ENCODE assay signal across 10 cellular contexts in the genomic region with DNA sequence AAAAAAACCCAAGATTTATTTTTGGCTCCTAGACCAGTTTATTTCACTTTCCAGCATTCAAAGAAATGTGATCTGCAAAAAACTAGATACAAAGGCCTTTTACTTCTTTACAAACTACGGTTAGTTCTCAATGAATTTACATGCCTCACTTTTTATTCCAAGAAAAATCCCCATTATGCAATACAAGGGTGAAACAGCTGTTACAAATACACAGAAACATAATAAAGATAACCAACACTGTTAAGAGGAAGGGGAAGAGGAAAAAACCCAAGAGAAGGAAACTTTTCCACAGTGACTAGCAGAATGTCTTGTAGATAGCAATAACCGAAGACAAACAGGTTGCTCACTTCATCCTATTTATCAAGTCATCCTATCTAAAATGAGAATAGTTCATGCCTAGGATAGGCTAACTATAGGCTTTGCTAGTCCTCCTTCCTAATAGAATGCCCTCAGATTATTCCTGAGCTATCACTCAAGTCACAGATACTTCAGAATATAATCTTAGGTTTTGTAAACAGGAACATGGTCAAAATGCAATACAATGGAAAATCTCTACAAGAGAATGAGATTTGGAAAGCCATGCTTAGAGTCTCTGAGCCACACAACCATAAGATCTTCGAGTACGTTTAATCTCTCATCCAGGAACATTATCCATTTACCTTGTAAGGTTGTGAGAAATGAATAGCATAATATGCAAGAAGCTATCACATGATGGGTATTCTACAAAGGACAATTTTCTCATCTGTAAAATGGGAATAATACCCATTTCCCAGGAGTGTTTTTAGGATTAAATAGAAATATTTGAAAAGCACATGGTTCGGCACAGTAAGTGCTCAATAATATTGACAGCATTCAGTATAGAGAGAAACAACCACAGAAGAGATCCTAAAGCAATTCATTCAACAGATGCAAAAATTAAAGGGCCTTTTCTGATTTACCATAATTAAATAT. TPM values are rescaled to one million over a fixed set of nuclear protein-coding genes. Genes with fewer than 3 reads are reported as not detected.
A peak's percentile ranks its signal among the peaks of the same experiment; 100 is the strongest.
DNase-seq lines count a peak whose midpoint lies in the region; ATAC-seq, FAIRE-seq and TF ChIP-seq lines count a peak whose summit lies in the region.
"Had no signal": no experiment of that assay in that cellular context is flagged by ENCODE, and none has a peak within 500 bp of the region (broad histone marks: within the 10 kb centered on the region; RNA-seq: fewer than 3 reads in every experiment).

No MANE protein-coding gene starts in this region.

- no peak overlapping the region for H3K27ac ChIP-seq in A549
- H3K27ac ChIP-seq in mesenchymal stem cell (ENCODE audit: low read length, poor library complexity, severe bottlenecking), result no peak overlapping the region
- no peak overlapping the region for H3K27ac ChIP-seq in effector memory CD4-positive, alpha-beta T cell (ENCODE audit: insufficient read depth, low read length, poor library complexity, severe bottlenecking)

- CTCF ChIA-PET in A549 (lab: Yijun Ruan, JAX), result interaction anchor here (1.1 to 1.3 kb wide), 2 partner anchors 15 to 45 kb away, joined by 3 read pairs; partner anchors contain the start of gene SRSF10

- ATAC-seq in A549, result peak in 1 of 2 experiments; percentile 13; a peak in 2 of 6 replicates
- no peak for ATAC-seq in activated naive CD8-positive, alpha-beta T cell treated with anti-CD3 and anti-CD28 coated beads, Interleukin-2, amount 50 U/mL, for 24 hours
- ATAC-seq in HG02938 (IDR thresholded peaks at IDR 0.05; ENCODE audit: unreplicated experiment), result no peak
- ATAC-seq in HG02610 (IDR thresholded peaks at IDR 0.05; ENCODE audit: unreplicated experiment), result no peak

- H3K4me1 ChIP-seq in A549 (peaks cover 48% of the 10 kb centered on the region), mesenchymal stem cell (ENCODE audit: control insufficient read depth, insufficient read depth, low read depth, low read length) (no peaks in the 10 kb centered on the region)
- no peaks in the 10 kb centered on the region for H3K4me1 ChIP-seq in effector memory CD4-positive, alpha-beta T cell (ENCODE audit: control insufficient read depth, insufficient read depth, low read length, poor library complexity, severe bottlenecking)

- no peak for FAIRE-seq in A549 (lab: Jason Lieb, UNC)

- H4K8ac ChIP-seq in mesenchymal stem cell (ENCODE audit: low read length), result no peak overlapping the region

- no peak overlapping the region for H2BK12ac ChIP-seq in mesenchymal stem cell (ENCODE audit: low read length in 2 of 2)

- H3K4me1 Mint-ChIP-seq in IgD-negative memory B cell, result peaks cover 30 to 39% (median 37%) of the 10 kb centered on the region in 3 donors
- peaks cover 72% of the 10 kb centered on the region for H3K4me1 Mint-ChIP-seq in activated naive CD8-positive, alpha-beta T cell treated with anti-CD3 and anti-CD28 coated beads, Interleukin-2, amount 50 U/mL, for 24 hours

- no peak for TF ChIP-seq RAD21 in A549 (conservative IDR thresholded peaks at IDR 0.05 in 1 of 2, IDR thresholded peaks at IDR 0.05 in 1 of 2)

- H3K9me3 Mint-ChIP-seq in IgD-negative memory B cell, result no peaks in the 10 kb centered on the region
- H3K9me3 Mint-ChIP-seq in activated naive CD8-positive, alpha-beta T cell treated with anti-CD3 and anti-CD28 coated beads, Interleukin-2, amount 50 U/mL, for 24 hours, result no peaks in the 10 kb centered on the region

- H3K4me3 ChIP-seq in A549 (no peak overlapping the region), mesenchymal stem cell (ENCODE audit: insufficient read depth in 1 of 2, low read depth in 1 of 2, low read length in 2 of 2) (no peak overlapping the region)
- no peak overlapping the region for H3K4me3 ChIP-seq in effector memory CD4-positive, alpha-beta T cell (ENCODE audit: insufficient read depth, low read depth, low read length, poor library complexity, severe bottlenecking)

- WGBS in A549 (ENCODE audit: missing lambda C conversion rate), result 83% methylated on average over 5 of the region's 5 CpGs
- WGBS in mesenchymal stem cell, result 64% methylated on average over 1 of the region's 5 CpGs

- no peak overlapping the region for H3K18ac ChIP-seq in mesenchymal stem cell (ENCODE audit: low read depth in 1 of 2, low read length in 2 of 2)

- H3K14ac ChIP-seq in mesenchymal stem cell (ENCODE audit: low read length in 2 of 2), result no peak overlapping the region

- H3K4me3 Mint-ChIP-seq in IgD-negative memory B cell, result peak overlapping the region in 2 of 4 donors; percentile 36 to 65
- peak overlapping the region; percentile 12 for H3K4me3 Mint-ChIP-seq in activated naive CD8-positive, alpha-beta T cell treated with anti-CD3 and anti-CD28 coated beads, Interleukin-2, amount 50 U/mL, for 24 hours

- H4K91ac ChIP-seq in mesenchymal stem cell (ENCODE audit: low read length), result no peak overlapping the region

- no peak overlapping the region for H3K23ac ChIP-seq in mesenchymal stem cell (ENCODE audit: low read length in 2 of 2)

- H3K9me3 ChIP-seq in A549, result no peaks in the 10 kb centered on the region
- H3K9me3 ChIP-seq in mesenchymal stem cell (ENCODE audit: control insufficient read depth, low read length), result no peaks in the 10 kb centered on the region
- H3K9me3 ChIP-seq in effector memory CD4-positive, alpha-beta T cell (ENCODE audit: control insufficient read depth, low read length), result no peaks in the 10 kb centered on the region

- H3K4me2 ChIP-seq in A549 (peak overlapping the region; percentile 21; the same call in 2 of the 3 replicates), mesenchymal stem cell (ENCODE audit: low read length, poor library complexity, severe bottlenecking) (no peak overlapping the region)

- DNase-seq in A549 (ENCODE audit: low read depth in 1 of 2, low spot score in 1 of 2), result no peak
- no peak for DNase-seq in activated naive CD8-positive, alpha-beta T cell treated with anti-CD3 and anti-CD28 coated beads, Interleukin-2, amount 50 U/mL, for 24 hours
- DNase-seq in mesenchymal stem cell, result peak; percentile 80
- no peak for DNase-seq in effector memory CD4-positive, alpha-beta T cell
- no peak for DNase-seq in NCI-H1417 (lab: John Stamatoyannopoulos, UW)
- DNase-seq: DMS 273 treated with DMSO at 0.1 percent for 48 hours; stimulated activated CD4-positive, alpha-beta T cell treated with anti-CD3 and anti-CD28 coated beads, Interleukin-12 subunit alpha, Interleukin-12 subunit beta, amount 100 ng/mL, for 4 hours had no signal

- POLR2A ChIA-PET in A549 (lab: Yijun Ruan, JAX), result interaction anchor here (1.7 kb wide), 1 partner anchor 15 kb away, joined by 5 read pairs; the partner anchor contains the start of gene SRSF10

- no peak for TF ChIP-seq POLR2A in A549 (IDR thresholded peaks at IDR 0.05; ENCODE audit: low read length)

- H3K27ac Mint-ChIP-seq in IgD-negative memory B cell, result peak overlapping the region; percentile 9 to 87 (median 87)
- H3K27ac Mint-ChIP-seq in activated naive CD8-positive, alpha-beta T cell treated with anti-CD3 and anti-CD28 coated beads, Interleukin-2, amount 50 U/mL, for 24 hours, result peak overlapping the region; percentile 83

- no peak overlapping the region for H2BK120ac ChIP-seq in mesenchymal stem cell (ENCODE audit: low read depth, low read length)

- no peak overlapping the region for H2AK5ac ChIP-seq in mesenchymal stem cell (ENCODE audit: low read length, severe bottlenecking)

- H3K36me3 ChIP-seq in mesenchymal stem cell (ENCODE audit: control insufficient read depth in 1 of 2, insufficient read depth in 2 of 2, low read depth in 1 of 2, low read length in 2 of 2), result peaks cover 0 to 85% of the 10 kb centered on the region in 2 experiments
- H3K36me3 ChIP-seq in effector memory CD4-positive, alpha-beta T cell (ENCODE audit: control insufficient read depth, insufficient read depth, low read length), result peaks cover 12% of the 10 kb centered on the region

- H3K36me3 Mint-ChIP-seq in IgD-negative memory B cell, result peaks cover 3% of the 10 kb centered on the region
- peaks cover 80% of the 10 kb centered on the region for H3K36me3 Mint-ChIP-seq in activated naive CD8-positive, alpha-beta T cell treated with anti-CD3 and anti-CD28 coated beads, Interleukin-2, amount 50 U/mL, for 24 hours (ENCODE audit: low read depth)

- peak overlapping the region; percentile 48 for H3K9ac ChIP-seq in mesenchymal stem cell (ENCODE audit: low read length)

- H2BK15ac ChIP-seq in mesenchymal stem cell (ENCODE audit: low read depth, poor library complexity, severe bottlenecking), result no peak overlapping the region

- H3K79me1 ChIP-seq in mesenchymal stem cell (replicated peaks; ENCODE audit: low read length, poor library complexity, severe bottlenecking), result no peaks in the 10 kb centered on the region

- TF ChIP-seq CTCF in A549 (IDR thresholded peaks at IDR 0.05), result no peak

- H3K27me3 ChIP-seq in mesenchymal stem cell (ENCODE audit: control insufficient read depth in 1 of 2, insufficient read depth in 1 of 2, low read length in 2 of 2), result no peaks in the 10 kb centered on the region
- H3K27me3 ChIP-seq in effector memory CD4-positive, alpha-beta T cell (replicated peaks; ENCODE audit: control insufficient read depth, insufficient read depth, low read length, poor library complexity, severe bottlenecking), result no peaks in the 10 kb centered on the region

- no peaks in the 10 kb centered on the region for H3K27me3 Mint-ChIP-seq in IgD-negative memory B cell
- H3K27me3 Mint-ChIP-seq in activated naive CD8-positive, alpha-beta T cell treated with anti-CD3 and anti-CD28 coated beads, Interleukin-2, amount 50 U/mL, for 24 hours, result no peaks in the 10 kb centered on the region

- TF ChIP-seq EP300 in A549 (IDR thresholded peaks at IDR 0.05), result no peak

- no peak overlapping the region for H2BK5ac ChIP-seq in mesenchymal stem cell (ENCODE audit: low read depth, low read length, poor library complexity, severe bottlenecking)

- no peak overlapping the region for H2AFZ ChIP-seq in mesenchymal stem cell (ENCODE audit: low read depth, low read length)

- H3K4ac ChIP-seq in mesenchymal stem cell (ENCODE audit: low read depth in 1 of 2, low read length in 2 of 2), result no peak overlapping the region

RNA-seq across cellular contexts. Expression of gene PNRC2, which starts 5.4 kb away (rescaled TPM):
- polyA plus RNA-seq in A549 (2011; rRNA removed), result 38.1 and 106 TPM in 2 replicates
- 16.8 and 21.2 TPM in 2 replicates for polyA plus RNA-seq in A549 (2012; cell fraction: cytosol; rRNA removed)
- polyA plus RNA-seq in A549 (2012; cell fraction: nucleus; rRNA removed), result 12.3 and 16.1 TPM in 2 replicates
- 34.4 to 37.5 TPM (median 36.1 TPM) in 3 replicates for polyA plus RNA-seq in A549 (2017; fragmentation: RNase III; extraction: RNeasy Plus Mini Kit Qiagen cat#74134 plus additional on column Dnase treatment)
- polyA minus RNA-seq in A549 (2011; rRNA and poly(A)+ RNA removed), result 41.1 and 125 TPM in 2 replicates
- 143 TPM for polyA plus RNA-seq in IgD-negative memory B cell
- polyA plus RNA-seq in mesenchymal stem cell (2013, experiment 1 of 2), result 74.1 TPM
- 72.8 TPM for polyA plus RNA-seq in mesenchymal stem cell (2013, experiment 2 of 2)

RNA-seq across cellular contexts. Expression of gene SRSF10, which starts 15.1 kb away (rescaled TPM):
- polyA plus RNA-seq in A549 (2011; rRNA removed) (119 and 180 TPM in 2 replicates), A549 (2017; fragmentation: RNase III; extraction: RNeasy Plus Mini Kit Qiagen cat#74134 plus additional on column Dnase treatment) (140 to 141 TPM (median 141 TPM) in 3 replicates), IgD-negative memory B cell (116 TPM)
- polyA plus RNA-seq in A549 (2012; cell fraction: cytosol; rRNA removed), result 79.7 and 102 TPM in 2 replicates
- polyA plus RNA-seq in A549 (2012; cell fraction: nucleus; rRNA removed), result 74.1 and 125 TPM in 2 replicates
- polyA minus RNA-seq in A549 (2011; rRNA and poly(A)+ RNA removed), result 52.7 and 59.3 TPM in 2 replicates
- polyA plus RNA-seq in mesenchymal stem cell (2013, experiment 1 of 2), result 56.5 TPM
- polyA plus RNA-seq in mesenchymal stem cell (2013, experiment 2 of 2), result 54.6 TPM

RNA-seq across cellular contexts. Expression of gene CNR2, which starts 51.9 kb away (rescaled TPM):
- not detected in 2 replicates for polyA plus RNA-seq in A549 (2011; rRNA removed)
- polyA plus RNA-seq in A549 (2012; cell fraction: cytosol; rRNA removed), result not detected in 2 replicates
- not detected in 2 replicates for polyA plus RNA-seq in A549 (2012; cell fraction: nucleus; rRNA removed)
- not detected in 3 replicates for polyA plus RNA-seq in A549 (2017; fragmentation: RNase III; extraction: RNeasy Plus Mini Kit Qiagen cat#74134 plus additional on column Dnase treatment)
- not detected in 2 replicates for polyA minus RNA-seq in A549 (2011; rRNA and poly(A)+ RNA removed)
- polyA plus RNA-seq in IgD-negative memory B cell, result 52.1 TPM
- polyA plus RNA-seq in mesenchymal stem cell (2013, experiment 1 of 2), result not detected
- polyA plus RNA-seq in mesenchymal stem cell (2013, experiment 2 of 2), result not detected

Comparison
In these comparisons a context has a peak if more than half of its experiments do, and no peak if none do; other contexts are left out.
1. RNA of gene CNR2, which starts 51.9 kb away (polyA plus RNA-seq): 52.1 TPM in IgD-negative memory B cell (single experiment); not detected in A549; every median in the first group is over 10 times any median in the second.